ENCODE assay signal across 1 cellular context in genomic region chr11:34599406-34599901, GRCh38.
TF ChIP-seq lines count a peak whose summit lies in the region.

No MANE protein-coding gene starts in this region.

TF ChIP-seq in GM23338, 12 proteins besides CTCF, POLR2A, EP300 and RAD21 (continued from another document):
- TF ChIP-seq ZNF462 (CRISPR knock-in tag; IDR thresholded peaks at IDR 0.05) (no peak), ZNF331 (CRISPR knock-in tag; IDR thresholded peaks at IDR 0.05; ENCODE audit: low read depth) (no peak), CREB1 (CRISPR knock-in tag; IDR thresholded peaks at IDR 0.05; ENCODE audit: low read depth) (no peak)
TF ChIP-seq in GM23338: peak in this region for 0.
